In the genomic region with DNA sequence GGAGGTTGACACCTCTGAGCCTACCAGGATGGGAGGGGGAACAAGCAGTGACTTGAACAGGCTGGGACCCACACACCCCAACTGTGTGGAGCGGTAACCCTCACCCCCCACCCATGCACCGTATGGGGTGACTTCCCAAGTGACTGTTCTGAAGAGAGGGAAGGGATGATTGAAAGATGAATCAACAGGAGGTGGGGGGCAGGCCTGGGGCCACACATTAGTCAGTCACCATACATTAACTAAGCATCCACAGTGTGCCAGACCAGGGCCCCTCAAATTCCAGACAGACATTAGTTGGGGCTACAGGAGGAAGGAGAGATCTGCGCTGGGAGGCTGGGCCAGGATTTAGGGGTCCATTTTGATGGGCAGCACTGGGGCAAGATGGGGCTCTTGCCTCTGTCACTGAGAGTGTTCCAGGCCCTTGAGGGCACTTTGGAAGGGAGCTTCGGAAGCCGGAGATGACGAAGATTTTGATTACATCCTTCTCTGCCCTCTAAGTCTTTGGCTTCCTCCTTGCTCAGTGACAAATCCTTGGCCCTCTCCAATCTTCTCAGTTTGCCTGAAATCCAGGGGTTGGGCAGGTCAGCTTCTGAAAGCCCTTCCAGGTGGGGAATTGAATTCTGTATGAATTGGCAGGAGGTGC, we compare ENCODE assay signal across 8 cellular contexts. TPM values are rescaled to one million over a fixed set of nuclear protein-coding genes. Genes with fewer than 3 reads are reported as not detected.
DNase-seq lines count a peak whose midpoint lies in the region; ATAC-seq, FAIRE-seq and TF ChIP-seq lines count a peak whose summit lies in the region.

No MANE protein-coding gene starts in this region.

- ATAC-seq in effector memory CD8-positive, alpha-beta T cell (replicated peaks) = no peak
- ATAC-seq in HG03565 (IDR thresholded peaks at IDR 0.05; ENCODE audit: unreplicated experiment) (no peak), omental fat pad (ENCODE audit: low FRiP score) (no peak)

- H3K4me1 Mint-ChIP-seq in Calu3 (ENCODE audit: low read depth, unreplicated experiment) = peaks cover 28% of the 10 kb centered on the region
- peaks cover 30 to 37% of the 10 kb centered on the region in 2 donors for H3K4me1 Mint-ChIP-seq in effector memory CD8-positive, alpha-beta T cell (ENCODE audit: low read depth in 2 of 2)

- TF ChIP-seq CTCF in Calu3 (IDR thresholded peaks at IDR 0.05; ENCODE audit: unreplicated experiment) = no peak
- TF ChIP-seq CTCF in neutrophil (IDR thresholded peaks at IDR 0.05) = no peak
- no peak for TF ChIP-seq CTCF in omental fat pad (IDR thresholded peaks at IDR 0.05)

- no peaks in the 10 kb centered on the region for H3K27me3 ChIP-seq in NT2/D1 (ENCODE audit: insufficient read depth, insufficient read length)
- H3K27me3 ChIP-seq in neutrophil = peaks cover 4% of the 10 kb centered on the region

- CTCF ChIA-PET in Calu3 (lab: Charles Lee) = interaction anchor here (2.0 kb wide), 1 partner anchor 113 kb away, joined by 8 read pairs; a partner anchor contains a TSS

- H3K27ac Mint-ChIP-seq in Calu3 (ENCODE audit: unreplicated experiment) = peak overlapping the region; percentile 82
- H3K27ac Mint-ChIP-seq in effector memory CD8-positive, alpha-beta T cell = peak overlapping the region in 1 of 2 donors; percentile 85

- peak overlapping the region; percentile 88 for H3K9ac ChIP-seq in NT2/D1 (ENCODE audit: insufficient read length, low read depth)

- H3K4me1 ChIP-seq in NT2/D1 (ENCODE audit: insufficient read depth, insufficient read length) (peaks cover 23% of the 10 kb centered on the region), neutrophil (ENCODE audit: control insufficient read depth in 1 of 2, insufficient read depth in 1 of 2, low read depth in 1 of 2, low read length in 1 of 2) (peaks cover 36 to 46% of the 10 kb centered on the region in 2 experiments)

- H3K36me3 ChIP-seq in NT2/D1 (ENCODE audit: insufficient read depth, insufficient read length, low read length) (peaks cover 27% of the 10 kb centered on the region), neutrophil (no peaks in the 10 kb centered on the region)

- H3K36me3 Mint-ChIP-seq in Calu3 (ENCODE audit: insufficient read depth, unreplicated experiment) = peaks cover 43% of the 10 kb centered on the region
- H3K36me3 Mint-ChIP-seq in effector memory CD8-positive, alpha-beta T cell (ENCODE audit: insufficient read depth) = peaks cover 10% of the 10 kb centered on the region

- H3K9me3 ChIP-seq in NT2/D1 (ENCODE audit: insufficient read depth, low read length) (no peaks in the 10 kb centered on the region), neutrophil (no peaks in the 10 kb centered on the region)

- DNase-seq in Calu3 (no peak), NT2/D1 (ENCODE audit: low read depth, low spot score) (no peak), GM19238 (ENCODE audit: insufficient read length, low spot score) (no peak), H54 (ENCODE audit: insufficient read length, low spot score) (no peak), omental fat pad (ENCODE audit: low spot score) (no peak)
- DNase-seq in effector memory CD8-positive, alpha-beta T cell = no peak

- peak overlapping the region; percentile 91 for H3K4me3 Mint-ChIP-seq in Calu3 (ENCODE audit: low read depth, unreplicated experiment)
- peak overlapping the region; percentile 85 to 90 for H3K4me3 Mint-ChIP-seq in effector memory CD8-positive, alpha-beta T cell

- no TSS peak for BruUV-seq in Calu3 (replicated peaks; lab: Mats Ljungman, UMichigan)

- TF ChIP-seq POLR2A in H54 (IDR thresholded peaks at IDR 0.05; ENCODE audit: low read depth, low read length) = no peak

- no peaks in the 10 kb centered on the region for H3K27me3 Mint-ChIP-seq in Calu3 (ENCODE audit: unreplicated experiment)
- H3K27me3 Mint-ChIP-seq in effector memory CD8-positive, alpha-beta T cell = no peaks in the 10 kb centered on the region

- peak overlapping the region; percentile 70 for H3K4me3 ChIP-seq in NT2/D1 (ENCODE audit: insufficient read length, low read depth)
- peak overlapping the region; percentile 63 to 65 for H3K4me3 ChIP-seq in neutrophil (ENCODE audit: low read depth in 1 of 2, low read length in 1 of 2)

- intact Hi-C loops in Calu3 (cut with micrococcal nuclease; ENCODE audit: unreplicated experiment) = loop anchor here (1.0 to 5.0 kb wide), 2 partner anchors 115 to 134 kb away; a partner anchor contains a TSS

- no peaks in the 10 kb centered on the region for H3K9me3 Mint-ChIP-seq in Calu3 (ENCODE audit: low read depth, unreplicated experiment)
- H3K9me3 Mint-ChIP-seq in effector memory CD8-positive, alpha-beta T cell = no peaks in the 10 kb centered on the region

- FAIRE-seq in H54 (lab: Jason Lieb, UNC) = no peak

- H3K27ac ChIP-seq in neutrophil = no peak overlapping the region

RNA-seq across cellular contexts. Expression of a gene that starts 1.0 kb away (rescaled TPM):
- total RNA-seq in Calu3 (2022) (59.7 and 61.0 TPM in 2 replicates), omental fat pad (100 to 1,000 TPM in 1 of 4 donors, 10 to 100 TPM in 3; 29.2 to 116 (median 32.2) TPM)

RNA-seq across cellular contexts. Expression of a gene that starts 25.3 kb away (rescaled TPM):
- 2.5 TPM in 1 of 2 replicates, not detected in the other for total RNA-seq in Calu3 (2022)
- total RNA-seq in omental fat pad = 100 to 1,000 TPM; 162 to 346 (median 230) TPM

RNA-seq across cellular contexts. Expression of a gene that starts 40.7 kb away (rescaled TPM):
- total RNA-seq in Calu3 (2022) = 4.1 and 4.2 TPM in 2 replicates
- under 1 TPM; 0.24 to 0.84 (median 0.42) TPM for total RNA-seq in omental fat pad

RNA-seq across cellular contexts. Expression of a gene that starts 58.2 kb away (rescaled TPM):
- total RNA-seq in Calu3 (2022) (not detected in 2 replicates), omental fat pad (not detected)

Comparison
In these comparisons a context has a peak if more than half of its experiments do, and no peak if none do; other contexts are left out.
1. RNA of a gene that starts 25.3 kb away (total RNA-seq): 162 to 346 TPM in omental fat pad; 2.5 TPM in Calu3; every median in the first group is over 10 times any median in the second.